17 cellular contexts compared by ENCODE assay signal in genomic region chr9:85553475-85553874, GRCh38.
"Had no signal": no experiment of that assay in that cellular context is flagged by ENCODE, and none has a peak within 500 bp of the region (broad histone marks: within the 10 kb centered on the region; RNA-seq: fewer than 3 reads in every experiment).

No MANE protein-coding gene starts in this region.

- H3K4me1 ChIP-seq: esophagus squamous epithelium, gastroesophageal sphincter, sigmoid colon had no signal

- H3K36me3 ChIP-seq: esophagus squamous epithelium, sigmoid colon had no signal

- FAIRE-seq: urothelium cell line had no signal

- DNase-seq: dermis blood vessel endothelial cell; esophagus squamous epithelium; foreskin fibroblast; glutamatergic neuron; islet precursor cell; mammary epithelial cell; naive thymus-derived CD4-positive, alpha-beta T cell; posterior cingulate gyrus; sigmoid colon; stimulated activated CD4-positive, alpha-beta T cell treated with anti-CD3 and anti-CD28 coated beads, Interleukin-2, amount 100 ng/mL, for 24 hours; stimulated activated CD4-positive, alpha-beta T cell treated with anti-CD3 and anti-CD28 coated beads, Interleukin-4, amount 100 ng/mL, for 4 hours; stimulated activated naive CD4-positive, alpha-beta T cell; trophoblast cell had no signal

- H3K4me3 ChIP-seq: esophagus squamous epithelium, gastroesophageal sphincter, sigmoid colon, skin epidermis had no signal

- H3K27me3 ChIP-seq: esophagus squamous epithelium, gastroesophageal sphincter, sigmoid colon had no signal

- ATAC-seq: gastroesophageal sphincter; left lobe of liver; naive thymus-derived CD4-positive, alpha-beta T cell had no signal

- H3K9me3 ChIP-seq: esophagus squamous epithelium, gastroesophageal sphincter, sigmoid colon had no signal

- H3K27ac ChIP-seq: esophagus squamous epithelium, gastroesophageal sphincter, sigmoid colon, skin epidermis had no signal
